Comparison of ENCODE assay signal across 26 cellular contexts in the genomic region with DNA sequence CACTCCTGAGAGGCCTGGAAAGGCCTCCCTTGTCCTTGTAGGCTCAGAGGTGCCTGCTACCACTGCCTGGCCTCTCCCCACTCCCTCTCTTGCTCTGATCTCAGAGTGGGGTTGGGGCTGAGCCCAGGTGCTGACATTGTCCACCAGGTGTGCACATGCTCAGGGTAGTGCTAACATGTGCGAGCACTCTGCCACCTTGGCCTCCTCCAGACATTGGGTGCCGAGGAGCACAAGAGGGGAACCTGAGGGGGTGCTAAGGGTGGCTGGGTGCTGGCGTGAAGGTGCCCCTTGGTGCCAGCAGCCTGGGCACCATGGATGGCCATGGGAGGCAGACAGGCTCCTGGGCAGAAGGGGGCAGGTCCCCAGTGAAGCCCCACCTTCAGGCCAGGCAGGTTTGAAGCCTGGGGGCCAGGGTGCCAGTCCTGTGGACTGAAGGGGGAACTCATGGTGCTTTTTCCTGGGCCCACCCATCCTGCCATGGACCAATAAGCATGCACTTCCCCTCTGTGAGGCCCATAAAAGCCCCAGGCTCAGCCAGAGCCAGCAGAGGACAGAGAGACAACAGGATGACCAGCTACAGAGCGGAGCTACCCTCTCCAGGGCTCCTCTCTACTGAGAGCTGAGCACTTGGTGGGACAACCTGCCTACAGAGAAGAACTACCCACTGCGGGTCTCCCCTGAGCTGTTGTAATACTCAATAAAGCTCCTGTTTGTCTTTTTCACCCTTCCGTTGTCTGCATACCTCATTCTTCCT. TPM values are rescaled to one million over a fixed set of nuclear protein-coding genes. Genes with fewer than 3 reads are reported as not detected.
"Had no signal": no experiment of that assay in that cellular context is flagged by ENCODE, and none has a peak within 500 bp of the region (broad histone marks: within the 10 kb centered on the region; RNA-seq: fewer than 3 reads in every experiment).

No MANE protein-coding gene starts in this region.

- H3K36me3 ChIP-seq: esophagus muscularis mucosa, gastrocnemius medialis, heart right ventricle, neural progenitor cell, pancreas, suprapubic skin, thyroid gland, upper lobe of left lung, vagina had no signal

- H3K27me3 ChIP-seq: esophagus muscularis mucosa, gastrocnemius medialis, heart right ventricle, neural progenitor cell, pancreas, suprapubic skin, thyroid gland, upper lobe of left lung, vagina had no signal

- H3K27me3 Mint-ChIP-seq: naive thymus-derived CD8-positive, alpha-beta T cell; progenitor cell of endocrine pancreas had no signal

- H3K4me1 ChIP-seq: esophagus muscularis mucosa, gastrocnemius medialis, neural progenitor cell, pancreas, suprapubic skin, thyroid gland, upper lobe of left lung, vagina had no signal

- H3K36me3 Mint-ChIP-seq: neural progenitor cell had no signal

- H3K9ac ChIP-seq: neural progenitor cell had no signal

- H3K27ac Mint-ChIP-seq: endodermal cell; neural progenitor cell; progenitor cell of endocrine pancreas; stimulated activated effector memory CD8-positive, alpha-beta T cell treated with anti-CD3 and anti-CD28 coated beads, Interleukin-12 subunit alpha, Interleukin-12 subunit beta, amount 100 ng/mL, for 72 hours had no signal

- DNase-seq: effector CD4-positive, alpha-beta T cell; endodermal cell; gastrocnemius medialis; heart right ventricle; hypothalamus; kidney glomerular epithelial cell; naive thymus-derived CD8-positive, alpha-beta T cell; occipital lobe; pancreas; stimulated activated CD4-positive, alpha-beta T cell treated with anti-CD3 and anti-CD28 coated beads, Interleukin-4, amount 100 ng/mL, for 1 hour; stimulated activated CD8-positive, alpha-beta memory T cell treated with anti-CD3 and anti-CD28 coated beads, Interleukin-4, amount 100 ng/mL, for 48 hours; stimulated activated naive CD8-positive, alpha-beta T cell treated with anti-CD3 and anti-CD28 coated beads, Interleukin-15, Interleukin-2, amounts not matched to agents 100 U/mL and 50 U/mL, for 24 hours; thyroid gland; upper lobe of left lung had no signal

- ATAC-seq: naive thymus-derived CD8-positive, alpha-beta T cell; pancreas; stimulated activated effector memory CD8-positive, alpha-beta T cell treated with anti-CD3 and anti-CD28 coated beads, Interleukin-12 subunit alpha, Interleukin-12 subunit beta, amount 100 ng/mL, for 72 hours; stimulated activated naive CD8-positive, alpha-beta T cell treated with anti-CD3 and anti-CD28 coated beads, Interleukin-15, Interleukin-2, amounts not matched to agents 100 U/mL and 50 U/mL, for 24 hours had no signal

- H3K9me3 ChIP-seq: esophagus muscularis mucosa, gastrocnemius medialis, pancreas, suprapubic skin, thyroid gland, vagina had no signal

- H3K27ac ChIP-seq: coronary artery, esophagus muscularis mucosa, gastrocnemius medialis, heart right ventricle, neural progenitor cell, pancreas, suprapubic skin, thyroid gland, upper lobe of left lung, vagina had no signal

- H3K9me3 Mint-ChIP-seq: endodermal cell; stimulated activated effector memory CD8-positive, alpha-beta T cell treated with anti-CD3 and anti-CD28 coated beads, Interleukin-12 subunit alpha, Interleukin-12 subunit beta, amount 100 ng/mL, for 72 hours had no signal

- H3K4me3 ChIP-seq: coronary artery, esophagus muscularis mucosa, gastrocnemius medialis, heart right ventricle, neural progenitor cell, pancreas, suprapubic skin, thyroid gland, upper lobe of left lung, vagina had no signal

- H3K4me1 Mint-ChIP-seq: endodermal cell; stimulated activated effector memory CD8-positive, alpha-beta T cell treated with anti-CD3 and anti-CD28 coated beads, Interleukin-12 subunit alpha, Interleukin-12 subunit beta, amount 100 ng/mL, for 72 hours had no signal

- H2AFZ ChIP-seq: neural progenitor cell had no signal

- H3K4me3 Mint-ChIP-seq: endodermal cell; naive thymus-derived CD8-positive, alpha-beta T cell; neural progenitor cell; stimulated activated effector memory CD8-positive, alpha-beta T cell treated with anti-CD3 and anti-CD28 coated beads, Interleukin-12 subunit alpha, Interleukin-12 subunit beta, amount 100 ng/mL, for 72 hours had no signal

- H3K4me2 ChIP-seq: neural progenitor cell had no signal

RNA-seq across cellular contexts. Expression of a gene that starts 13.5 kb away (rescaled TPM):
- total RNA-seq: cerebellum, dermis microvascular lymphatic vessel endothelial cell, fibroblast of villous mesenchyme, gastrocnemius medialis, lung microvascular endothelial cell, occipital lobe, thyroid gland, vagina had no signal
- polyA plus RNA-seq: right cardiac atrium had no signal
